17 cellular contexts compared by ENCODE assay signal in genomic region chr3:114506622-114507300, GRCh38.
A peak's percentile ranks its signal among the peaks of the same experiment; 100 is the strongest.
DNase-seq lines count a peak whose midpoint lies in the region; ATAC-seq and TF ChIP-seq lines count a peak whose summit lies in the region.
"Had no signal": no experiment of that assay in that cellular context is flagged by ENCODE, and none has a peak within 500 bp of the region (broad histone marks: within the 10 kb centered on the region; RNA-seq: fewer than 3 reads in every experiment).

No MANE protein-coding gene starts in this region.

- H3K36me3 ChIP-seq in SJSA1 (peaks cover 9% of the 10 kb centered on the region; the same call in 1 of the 2 replicates), osteoblast (ENCODE audit: insufficient read depth, low read length) (no peaks in the 10 kb centered on the region), upper lobe of right lung (no peaks in the 10 kb centered on the region)
- H3K36me3 ChIP-seq: cardiac muscle cell, WERI-Rb-1 had no signal

- no peaks in the 10 kb centered on the region for H3K79me2 ChIP-seq in osteoblast (ENCODE audit: insufficient read depth, low read length)
- H3K79me2 ChIP-seq: hepatocyte had no signal

- no peaks in the 10 kb centered on the region for H4K20me1 ChIP-seq in osteoblast (ENCODE audit: insufficient read depth, low read length)

- intact Hi-C loops in upper lobe of right lung (cut with DNase I), result no loop called here

- peak overlapping the region; percentile 59 for H3K27ac ChIP-seq in SJSA1
- H3K27ac ChIP-seq in osteoblast (ENCODE audit: low read depth, low read length), result peak overlapping the region; percentile 71
- H3K27ac ChIP-seq in upper lobe of right lung, result no peak overlapping the region
- H3K27ac ChIP-seq: cardiac muscle cell, hepatocyte, WERI-Rb-1 had no signal

- H3K4me3 ChIP-seq in SJSA1 (no peak overlapping the region), fibroblast of pulmonary artery (replicated peaks; ENCODE audit: low read depth, low read length) (no peak overlapping the region), osteoblast (ENCODE audit: insufficient read depth, low read length) (no peak overlapping the region), upper lobe of right lung (no peak overlapping the region)
- H3K4me3 ChIP-seq: cardiac muscle cell, hepatocyte had no signal

- no peaks in the 10 kb centered on the region for H3K27me3 ChIP-seq in SJSA1 (replicated peaks)
- no peaks in the 10 kb centered on the region for H3K27me3 ChIP-seq in osteoblast (ENCODE audit: insufficient read depth, low read length)
- no peaks in the 10 kb centered on the region for H3K27me3 ChIP-seq in upper lobe of right lung
- H3K27me3 ChIP-seq: cardiac muscle cell, hepatocyte had no signal

- DNase-seq in AG20443 (ENCODE audit: low spot score) (peak; percentile 20), SJSA1 (ENCODE audit: low read depth in 1 of 2, low spot score in 2 of 2) (peak; percentile 41 to 69), fibroblast of pulmonary artery (ENCODE audit: low read depth) (peak; percentile 14), osteoblast (ENCODE audit: insufficient read length, low spot score, missing footprints) (no peak), mesenteric fat pad (ENCODE audit: low spot score) (no peak), upper lobe of right lung (no peak), nucleus accumbens (lab: John Stamatoyannopoulos, UW) (no peak)
- no peak for DNase-seq in activated effector memory CD4-positive, alpha-beta T cell treated with anti-CD3 and anti-CD28 coated beads, Interleukin-2, amount 50 U/mL, for 16 hours
- DNase-seq: activated naive CD4-positive, alpha-beta T cell treated with Interleukin-2 at 50 U/mL for 16 hours; DMS153; Kasumi-1; NCI-H146; NCI-H446; WERI-Rb-1 had no signal

- no peak for TF ChIP-seq CTCF in fibroblast of pulmonary artery (IDR thresholded peaks at IDR 0.05; ENCODE audit: low read length, missing control alignments)
- no peak for TF ChIP-seq CTCF in osteoblast (IDR thresholded peaks at IDR 0.05; ENCODE audit: extremely low read depth, low read depth, low read length)
- no peak for TF ChIP-seq CTCF in upper lobe of right lung (IDR thresholded peaks at IDR 0.05)

- H3K9me3 ChIP-seq in SJSA1 (replicated peaks) (no peaks in the 10 kb centered on the region), osteoblast (ENCODE audit: low read depth, low read length) (no peaks in the 10 kb centered on the region), upper lobe of right lung (no peaks in the 10 kb centered on the region)

- H2AFZ ChIP-seq in osteoblast (ENCODE audit: low read length), result no peak overlapping the region
- H2AFZ ChIP-seq: hepatocyte had no signal

- peak overlapping the region; percentile 53 for H3K4me2 ChIP-seq in osteoblast (ENCODE audit: insufficient read depth, low read length)
- H3K4me2 ChIP-seq: hepatocyte had no signal

- peaks cover 50% of the 10 kb centered on the region for H3K4me1 ChIP-seq in SJSA1 (replicated peaks)
- peaks cover 41% of the 10 kb centered on the region for H3K4me1 ChIP-seq in osteoblast (ENCODE audit: insufficient read depth, low read length)
- H3K4me1 ChIP-seq in upper lobe of right lung, result no peaks in the 10 kb centered on the region

- ATAC-seq in upper lobe of right lung, result no peak
- ATAC-seq: stimulated activated memory B cell treated with anti-CD40 and anti-IgM and Interleukin-4, amounts not matched to agents 10 μg/mL and 1 μg/mL and 100 μg/mL, for 72 hours had no signal

Comparison
In these comparisons a context has a peak if more than half of its experiments do, and no peak if none do; other contexts are left out.
1. DNase-seq: peak in AG20443 (single experiment), SJSA1 (2 of 2) and fibroblast of pulmonary artery (single experiment); none in osteoblast (single experiment), activated effector memory CD4-positive, alpha-beta T cell treated with anti-CD3 and anti-CD28 coated beads, Interleukin-2, amount 50 U/mL, for 16 hours (single experiment), mesenteric fat pad (single experiment), upper lobe of right lung (single experiment) and nucleus accumbens (0 of 56).